In genomic region chr5:142937265-142937877, GRCh38 we compare ENCODE assay signal across 27 cellular contexts.
"Had no signal": no experiment of that assay in that cellular context is flagged by ENCODE, and none has a peak within 500 bp of the region (broad histone marks: within the 10 kb centered on the region; RNA-seq: fewer than 3 reads in every experiment).

No MANE protein-coding gene starts in this region.

- H3K9me3 Mint-ChIP-seq: activated naive CD4-positive, alpha-beta T cell treated with anti-CD3 and anti-CD28 coated beads, Interleukin-2, amount 50 U/mL, for 24 hours; activated T-helper 1 cell treated with anti-CD3 and anti-CD28 coated beads, Interleukin-12 subunit alpha, Interleukin-12 subunit beta, Interleukin-2, Interleukin-4 antibody, amounts not matched to agents 30 ng/mL and 10 ng/mL and 1 ng/mL, durations not matched to agents 14 hours and 24 hours and 36 hours; neural crest cell had no signal

- H3K27me3 ChIP-seq: body of pancreas, cardiac muscle cell, sigmoid colon, testis, vagina had no signal

- FAIRE-seq: colon, keratinocyte, TTC549 had no signal

- H3K4me1 ChIP-seq: vagina had no signal

- H3K9me3 ChIP-seq: body of pancreas, lower lobe of right lung, mucosa of descending colon, sigmoid colon, testis, vagina had no signal

- H3K36me3 ChIP-seq: cardiac muscle cell, lower lobe of right lung, sigmoid colon, vagina had no signal

- H3K27me3 Mint-ChIP-seq: activated naive CD4-positive, alpha-beta T cell treated with anti-CD3 and anti-CD28 coated beads, Interleukin-2, amount 50 U/mL, for 24 hours; type B pancreatic cell had no signal

- H3K4me3 ChIP-seq: body of pancreas, cardiac muscle cell, lower lobe of right lung, mucosa of descending colon, testis, vagina had no signal

- H3K27ac ChIP-seq: body of pancreas, cardiac muscle cell, lower lobe of right lung, sigmoid colon, testis, vagina had no signal

- DNase-seq: activated CD4-positive, alpha-beta T cell treated with anti-CD3 and anti-CD28 coated beads for 1 hour; activated CD4-positive, alpha-beta T cell treated with anti-CD3 and anti-CD28 coated beads, Interleukin-2, amount 50 U/mL, for 1 hour; activated CD8-positive, alpha-beta T cell treated with anti-CD3 and anti-CD28 coated beads, Interleukin-2, amount 10 ng/mL, durations not matched to agents 7 days and 5 days; activated gamma-delta T cell treated with Interleukin-2 at 50 U/mL for 16 hours; body of pancreas; effector memory CD4-positive, alpha-beta T cell; left colon; lower lobe of right lung; mesendoderm; mucosa of descending colon; occipital lobe; posterior cingulate gyrus; retina; sigmoid colon; stimulated activated CD4-positive, alpha-beta T cell treated with anti-CD3 and anti-CD28 coated beads, Interleukin-2, amount 100 ng/mL, for 48 hours; stimulated activated CD8-positive, alpha-beta memory T cell treated with anti-CD3 and anti-CD28 coated beads, Interleukin-4, amount 100 ng/mL, for 48 hours; stimulated activated naive CD4-positive, alpha-beta T cell; testis had no signal

- H3K4me3 Mint-ChIP-seq: activated CD8-positive, alpha-beta T cell treated with anti-CD3 and anti-CD28 coated beads, Interleukin-2, amount 10 ng/mL, durations not matched to agents 7 days and 5 days; activated naive CD4-positive, alpha-beta T cell treated with anti-CD3 and anti-CD28 coated beads, Interleukin-2, amount 50 U/mL, for 24 hours; activated T-helper 1 cell treated with anti-CD3 and anti-CD28 coated beads, Interleukin-12 subunit alpha, Interleukin-12 subunit beta, Interleukin-2, Interleukin-4 antibody, amounts not matched to agents 30 ng/mL and 10 ng/mL and 1 ng/mL, durations not matched to agents 14 hours and 24 hours and 36 hours; neural crest cell; type B pancreatic cell had no signal

- ATAC-seq: activated CD8-positive, alpha-beta T cell treated with anti-CD3 and anti-CD28 coated beads, Interleukin-2, amount 10 ng/mL, durations not matched to agents 7 days and 5 days; body of pancreas; left colon; lower lobe of right lung; mucosa of descending colon had no signal

- H3K27ac Mint-ChIP-seq: activated CD8-positive, alpha-beta T cell treated with anti-CD3 and anti-CD28 coated beads, Interleukin-2, amount 10 ng/mL, durations not matched to agents 7 days and 5 days; activated naive CD4-positive, alpha-beta T cell treated with anti-CD3 and anti-CD28 coated beads, Interleukin-2, amount 50 U/mL, for 24 hours; activated T-helper 1 cell treated with anti-CD3 and anti-CD28 coated beads, Interleukin-12 subunit alpha, Interleukin-12 subunit beta, Interleukin-2, Interleukin-4 antibody, amounts not matched to agents 30 ng/mL and 10 ng/mL and 1 ng/mL, durations not matched to agents 14 hours and 24 hours and 36 hours; type B pancreatic cell had no signal
